8 cellular contexts compared by ENCODE assay signal in the genomic region with DNA sequence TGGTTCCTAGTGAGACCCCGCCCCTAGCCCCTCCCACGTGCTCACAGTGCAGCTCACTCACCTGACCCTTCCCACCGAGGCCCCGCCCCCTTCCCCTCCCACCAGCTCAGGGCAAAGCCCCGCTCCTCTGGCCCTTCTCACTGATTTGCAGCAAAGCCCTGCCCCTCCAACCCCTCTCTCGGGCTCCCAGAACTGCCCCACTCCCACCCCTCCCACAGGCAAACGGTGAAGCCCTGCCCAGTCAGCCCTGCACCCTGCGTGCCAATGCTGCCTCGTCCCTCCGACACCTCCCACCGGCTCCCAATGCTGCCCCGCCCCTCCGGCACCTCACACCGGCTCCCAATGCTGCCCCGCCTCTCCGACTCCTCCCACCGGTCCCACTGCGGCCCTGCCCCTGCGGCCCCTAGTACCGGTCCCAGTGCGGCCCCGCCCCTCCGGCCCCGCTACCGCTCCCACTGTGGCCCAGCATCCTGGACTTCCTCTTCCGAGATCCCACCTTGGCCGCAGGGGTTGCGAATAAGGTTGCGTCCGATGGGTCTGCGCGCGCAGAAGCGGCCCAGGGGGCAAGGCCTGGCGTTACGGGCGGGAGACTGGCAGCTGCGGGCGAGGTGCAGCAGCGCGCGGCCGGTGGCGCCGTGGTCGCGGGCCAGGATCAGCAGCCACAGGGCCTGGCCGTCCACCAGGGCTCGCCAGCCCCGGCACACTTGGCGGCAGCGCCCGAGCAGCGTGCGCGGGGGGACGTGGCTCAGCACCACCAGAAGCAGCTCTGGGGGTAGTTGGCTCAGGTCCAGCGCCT. TPM values are rescaled to one million over a fixed set of nuclear protein-coding genes. Genes with fewer than 3 reads are reported as not detected.
DNase-seq lines count a peak whose midpoint lies in the region; ATAC-seq and TF ChIP-seq lines count a peak whose summit lies in the region.

No MANE protein-coding gene starts in this region.

- no peak for TF ChIP-seq CTCF in lung (IDR thresholded peaks at IDR 0.05; ENCODE audit: control extremely low read depth, extremely low read depth)

- H3K27me3 ChIP-seq in ectodermal cell (ENCODE audit: control insufficient read depth, insufficient read depth, low read length, poor library complexity, severe bottlenecking): peaks cover 26% of the 10 kb centered on the region
- no peaks in the 10 kb centered on the region for H3K27me3 ChIP-seq in lung (ENCODE audit: control insufficient read depth, insufficient read depth)

- 0 to 1% methylated on average over 58 of the region's 58 CpGs for WGBS in ectodermal cell, 2 experiments
- WGBS in lung, 2 donors: 0 to 1% methylated on average over 46 to 58 of the region's 58 CpGs

- H3K4me1 ChIP-seq in ectodermal cell (ENCODE audit: control insufficient read depth, insufficient read depth, low read length) (no peaks in the 10 kb centered on the region), lung (ENCODE audit: control insufficient read depth in 2 of 2, insufficient read depth in 2 of 2, low read length in 2 of 2) (peaks cover 0 to 9% of the 10 kb centered on the region in 2 donors)

- H3K4me3 ChIP-seq in ectodermal cell (ENCODE audit: insufficient read depth, low read depth, low read length) (peak overlapping the region; percentile 62), lung (peak overlapping the region; percentile 54)

- ATAC-seq in HG02852 (IDR thresholded peaks at IDR 0.05; ENCODE audit: unreplicated experiment) (peak; percentile 61), lung (ENCODE audit: insufficient read depth, low FRiP score) (peak; percentile 93), GM18870 (IDR thresholded peaks at IDR 0.05; ENCODE audit: unreplicated experiment) (no peak)

- no peak overlapping the region for H3K27ac ChIP-seq in ectodermal cell (ENCODE audit: insufficient read depth, low read depth, low read length, poor library complexity, severe bottlenecking)
- H3K27ac ChIP-seq in lung (ENCODE audit: low read depth in 1 of 2, low read length in 1 of 2): peak overlapping the region; percentile 46 to 80

- H3K9me3 ChIP-seq in ectodermal cell (ENCODE audit: control insufficient read depth, low read length) (no peaks in the 10 kb centered on the region), lung (ENCODE audit: control insufficient read depth in 2 of 2, insufficient read depth in 1 of 2, low read length in 1 of 2) (peaks cover 0 to 4% of the 10 kb centered on the region in 2 donors)

- H3K36me3 ChIP-seq in ectodermal cell (ENCODE audit: control insufficient read depth, insufficient read depth, low read length) (no peaks in the 10 kb centered on the region), lung (ENCODE audit: control insufficient read depth in 2 of 2, insufficient read depth in 2 of 2, low read length in 2 of 2) (no peaks in the 10 kb centered on the region)

- peak; percentile 78 for DNase-seq in DMS153 (lab: John Stamatoyannopoulos, UW)
- DNase-seq in NCI-H748 (lab: John Stamatoyannopoulos, UW; ENCODE audit: unreplicated experiment): peak; percentile 99
- DNase-seq in activated CD8-positive, alpha-beta memory T cell treated with anti-CD3 and anti-CD28 coated beads for 1 hour (ENCODE audit: extremely low read depth in 1 of 2, low read depth in 1 of 2): peak; percentile 38 to 53
- DNase-seq in lung (ENCODE audit: low spot score): peak; percentile 96
- peak; percentile 59 to 88 (median 61) for DNase-seq in stimulated activated CD4-positive, alpha-beta T cell treated with anti-CD3 and anti-CD28 coated beads, TNF-alpha, amount 100 ng/mL, for 24 hours (ENCODE audit: low read depth in 3 of 3)

RNA-seq across cellular contexts. Expression of gene FBXO27, which starts 0.8 kb away (rescaled TPM):
- 6.1 TPM for polyA plus RNA-seq in ectodermal cell (2013, experiment 1 of 4)
- 4.8 TPM for polyA plus RNA-seq in ectodermal cell (2013, experiment 2 of 4)
- 4.0 TPM for polyA plus RNA-seq in ectodermal cell (2013, experiment 3 of 4)
- polyA plus RNA-seq in ectodermal cell (2013, experiment 4 of 4): 3.3 TPM
- 10 to 100 TPM in 1 of 2 donors, 1 to 10 TPM in 1; 2.8 to 18.0 TPM for total RNA-seq in lung
- 1 to 10 TPM; 2.9 to 8.3 TPM for polyA plus RNA-seq in lung

RNA-seq across cellular contexts. Expression of gene ACP7, which starts 52.6 kb away (rescaled TPM):
- not detected for polyA plus RNA-seq in ectodermal cell (2013, experiment 1 of 4)
- polyA plus RNA-seq in ectodermal cell (2013, experiment 2 of 4): not detected
- not detected for polyA plus RNA-seq in ectodermal cell (2013, experiment 3 of 4)
- not detected for polyA plus RNA-seq in ectodermal cell (2013, experiment 4 of 4)
- not detected for total RNA-seq in lung
- polyA plus RNA-seq in lung: under 1 TPM in 1 of 2 donors, not detected in 1; 0.03 TPM

RNA-seq across cellular contexts. Expression of gene FBXO17, which starts 56.0 kb away (rescaled TPM):
- 24.4 TPM for polyA plus RNA-seq in ectodermal cell (2013, experiment 1 of 4)
- polyA plus RNA-seq in ectodermal cell (2013, experiment 2 of 4): 20.8 TPM
- polyA plus RNA-seq in ectodermal cell (2013, experiment 3 of 4): 18.0 TPM
- 19.4 TPM for polyA plus RNA-seq in ectodermal cell (2013, experiment 4 of 4)
- 10 to 100 TPM; 10.4 to 18.8 TPM for total RNA-seq in lung
- 1 to 10 TPM; 5.1 to 7.5 TPM for polyA plus RNA-seq in lung

Comparison
In these comparisons a context has a peak if more than half of its experiments do, and no peak if none do; other contexts are left out.
1. DNase-seq: peak in every context shown above with its lines; median percentile 99 in NCI-H748; 96 in lung; 78 in DMS153; 61 in stimulated activated CD4-positive, alpha-beta T cell treated with anti-CD3 and anti-CD28 coated beads, TNF-alpha, amount 100 ng/mL, for 24 hours; 46 in activated CD8-positive, alpha-beta memory T cell treated with anti-CD3 and anti-CD28 coated beads for 1 hour.